Comparison of ENCODE assay signal across 8 cellular contexts in the genomic region with DNA sequence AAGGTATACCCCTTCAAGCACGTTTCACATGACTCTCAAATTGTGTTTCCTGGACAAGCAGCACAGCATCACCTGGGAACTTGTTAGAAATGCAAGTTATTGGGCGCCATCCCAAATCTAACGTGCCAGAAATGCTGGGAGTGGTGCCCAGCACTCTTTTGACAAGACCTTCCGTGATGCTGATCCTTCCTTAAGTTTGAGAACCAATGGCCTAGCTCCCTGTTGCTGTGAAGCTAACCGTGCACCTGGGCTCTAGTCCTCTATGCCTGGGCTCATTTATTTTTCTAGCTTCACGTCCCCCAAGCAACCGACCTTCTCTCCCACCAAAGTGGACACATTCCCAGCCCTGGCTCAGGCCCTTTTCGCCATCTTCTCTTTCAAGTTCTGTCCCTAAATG. TPM values are rescaled to one million over a fixed set of nuclear protein-coding genes. Genes with fewer than 3 reads are reported as not detected.
DNase-seq lines count a peak whose midpoint lies in the region; ATAC-seq and TF ChIP-seq lines count a peak whose summit lies in the region.

No MANE protein-coding gene starts in this region.

- TF ChIP-seq EP300 in esophagus muscularis mucosa (IDR thresholded peaks at IDR 0.05) = no peak

- CTCF ChIA-PET in Calu3 (lab: Charles Lee) = interaction anchor here (0.5 to 0.8 kb wide), 3 partner anchors 17 to 70 kb away, joined by 3 to 6 read pairs (median 3); no protein-coding TSS in a partner anchor

- no peaks in the 10 kb centered on the region for H3K9me3 ChIP-seq in esophagus muscularis mucosa

- no TSS peak for BruUV-seq in Calu3 (replicated peaks; lab: Mats Ljungman, UMichigan)

- H3K27me3 ChIP-seq in esophagus muscularis mucosa = no peaks in the 10 kb centered on the region

- peaks cover 49% of the 10 kb centered on the region for H3K36me3 Mint-ChIP-seq in Calu3 (ENCODE audit: insufficient read depth, unreplicated experiment)

- no peak for ATAC-seq in GM21737 (IDR thresholded peaks at IDR 0.05; ENCODE audit: unreplicated experiment)

- H3K36me3 ChIP-seq in esophagus muscularis mucosa = peaks cover 20 to 33% (median 26%) of the 10 kb centered on the region in 4 donors

- 35% methylated on average over 8 of the region's 8 CpGs for WGBS in esophagus muscularis mucosa

- peaks cover 3% of the 10 kb centered on the region for H3K4me1 Mint-ChIP-seq in Calu3 (ENCODE audit: low read depth, unreplicated experiment)

- intact Hi-C loops in Calu3 (cut with micrococcal nuclease; ENCODE audit: unreplicated experiment) (no loop called here), esophagus muscularis mucosa (cut with DNase I) (no loop called here), posterior vena cava (cut with DNase I) (loop anchor here in 1 of 2 donors (10.0 kb wide), 2 partner anchors 51 to 221 kb away; no protein-coding TSS in a partner anchor)

- peak overlapping the region; percentile 55 to 66 (median 62) for H3K4me3 ChIP-seq in esophagus muscularis mucosa

- TF ChIP-seq POLR2A in esophagus muscularis mucosa (IDR thresholded peaks at IDR 0.05; ENCODE audit: low read depth) = no peak

- H3K27me3 Mint-ChIP-seq in Calu3 (ENCODE audit: unreplicated experiment) = no peaks in the 10 kb centered on the region

- H3K4me1 ChIP-seq in esophagus muscularis mucosa = peaks cover 33 to 42% (median 37%) of the 10 kb centered on the region in 4 donors

- H3K9me3 Mint-ChIP-seq in Calu3 (ENCODE audit: low read depth, unreplicated experiment) = no peaks in the 10 kb centered on the region

- TF ChIP-seq CTCF in Calu3 (IDR thresholded peaks at IDR 0.05; ENCODE audit: unreplicated experiment) (no peak), esophagus muscularis mucosa (IDR thresholded peaks at IDR 0.05) (no peak)

- peak overlapping the region; percentile 27 for H3K4me3 Mint-ChIP-seq in Calu3 (ENCODE audit: low read depth, unreplicated experiment)

- H3K27ac Mint-ChIP-seq in Calu3 (ENCODE audit: unreplicated experiment) = no peak overlapping the region

- peak overlapping the region; percentile 52 to 63 (median 54) for H3K27ac ChIP-seq in esophagus muscularis mucosa (replicated peaks in 1 of 4)

- DNase-seq in Calu3 = no peak
- peak; percentile 16 for DNase-seq in NCI-H446 treated with DMSO at 0.1 percent for 48 hours (lab: John Stamatoyannopoulos, UW)
- no peak for DNase-seq in esophagus muscularis mucosa (ENCODE audit: extremely low spot score)
- DNase-seq in posterior vena cava (ENCODE audit: low spot score) = peak; percentile 22
- no peak for DNase-seq in ecto neural progenitor cell (ENCODE audit: low spot score)
- DNase-seq in RPMI8226 = no peak
- no peak for DNase-seq in DMS114 treated with DMSO at 0.1 percent for 48 hours (lab: John Stamatoyannopoulos, UW; ENCODE audit: unreplicated experiment)

RNA-seq across cellular contexts. Expression of a gene that starts 4.3 kb away (rescaled TPM):
- 0.40 TPM in 1 of 2 replicates, not detected in the other for total RNA-seq in Calu3 (2022)
- total RNA-seq in esophagus muscularis mucosa = under 1 TPM in 1 of 4 donors, not detected in 3; 0.29 TPM
- under 1 TPM; 0.37 to 0.38 TPM for total RNA-seq in posterior vena cava

RNA-seq across cellular contexts. Expression of a gene that starts 8.4 kb away (rescaled TPM):
- total RNA-seq in Calu3 (2022) = 965 and 1,104 TPM in 2 replicates
- 1,000 to 10,000 TPM; 1,063 to 2,408 (median 1,844) TPM for total RNA-seq in esophagus muscularis mucosa
- total RNA-seq in posterior vena cava = 1,000 to 10,000 TPM; 1,440 to 1,494 TPM

RNA-seq across cellular contexts. Expression of a gene that starts 16.5 kb away (rescaled TPM):
- total RNA-seq in Calu3 (2022) (15.6 and 17.8 TPM in 2 replicates), esophagus muscularis mucosa (10 to 100 TPM in 2 of 4 donors, 1 to 10 TPM in 2; 7.9 to 46.4 (median 10.5) TPM), posterior vena cava (10 to 100 TPM; 20.1 to 32.7 TPM)

RNA-seq across cellular contexts. Expression of a gene that starts 23.5 kb away (rescaled TPM):
- total RNA-seq in Calu3 (2022) = 0.66 and 0.69 TPM in 2 replicates
- under 1 TPM in 1 of 4 donors, not detected in 3; 0.83 TPM for total RNA-seq in esophagus muscularis mucosa
- not detected for total RNA-seq in posterior vena cava

RNA-seq across cellular contexts. Expression of a gene that starts 24.6 kb away (rescaled TPM):
- total RNA-seq in Calu3 (2022) (5.2 and 5.9 TPM in 2 replicates), esophagus muscularis mucosa (1 to 10 TPM; 2.7 to 6.6 (median 3.4) TPM), posterior vena cava (10 to 100 TPM; 13.5 to 22.2 TPM)

Comparison
In these comparisons a context has a peak if more than half of its experiments do, and no peak if none do; other contexts are left out.
1. DNase-seq: peak in NCI-H446 treated with DMSO at 0.1 percent for 48 hours (single experiment) and posterior vena cava (single experiment); none in Calu3 (single experiment), esophagus muscularis mucosa (single experiment), ecto neural progenitor cell (single experiment), RPMI8226 (single experiment) and DMS114 treated with DMSO at 0.1 percent for 48 hours (single experiment).